ENCODE assay signal across 22 cellular contexts in genomic region chr6:142350309-142350708, GRCh38. TPM values are rescaled to one million over a fixed set of nuclear protein-coding genes. Genes with fewer than 3 reads are reported as not detected.
DNase-seq lines count a peak whose midpoint lies in the region; ATAC-seq, FAIRE-seq and TF ChIP-seq lines count a peak whose summit lies in the region.
"Had no signal": no experiment of that assay in that cellular context is flagged by ENCODE, and none has a peak within 500 bp of the region (broad histone marks: within the 10 kb centered on the region; RNA-seq: fewer than 3 reads in every experiment).

No MANE protein-coding gene starts in this region.

- CTCF ChIA-PET in A549 (lab: Yijun Ruan, JAX): no interaction called here

- DNase-seq in NCI-H526 treated with DMSO at 0.1 percent for 48 hours (lab: John Stamatoyannopoulos, UW) (peak; percentile 27), NCI-H526 (lab: John Stamatoyannopoulos, UW) (no peak), A549 (ENCODE audit: low read depth in 1 of 2, low spot score in 1 of 2) (no peak), LNCaP clone FGC (ENCODE audit: low read depth) (peak; percentile 91), NCI-H1694 (lab: John Stamatoyannopoulos, UW) (no peak), KBM-7 (no peak)
- DNase-seq: ACHN; BE2C; C1 segment of cervical spinal cord; Caco-2; Calu3; CD4-positive, alpha-beta T cell; CD8-positive, alpha-beta T cell; DMS79 treated with DMSO at 0.1 percent for 48 hours; GF-D8 had no signal

- no peak for FAIRE-seq in A549 (lab: Jason Lieb, UNC)
- FAIRE-seq: D721Med, G401.6, GM12891, GM19239 had no signal

- no peak for TF ChIP-seq CTCF in A549 (IDR thresholded peaks at IDR 0.05)
- no peak for TF ChIP-seq CTCF in LNCaP clone FGC (IDR thresholded peaks at IDR 0.05; ENCODE audit: control insufficient read depth, extremely low read depth, insufficient read depth)
- no peak for TF ChIP-seq CTCF in VCaP (conservative IDR thresholded peaks at IDR 0.05)

- H3K4me1 ChIP-seq in A549: peaks cover 47% of the 10 kb centered on the region
- H3K4me1 ChIP-seq: BE2C had no signal

- in situ Hi-C loops in KBM-7 (cut with MboI; ENCODE audit: low pct_unique_long_range_greater_than_20kb, low sequenced_read_pairs): no loop called here

- no peak for TF ChIP-seq POLR2A in A549 (IDR thresholded peaks at IDR 0.05; ENCODE audit: low read length)

- no peak for TF ChIP-seq EP300 in A549 (IDR thresholded peaks at IDR 0.05)

- POLR2A ChIA-PET in A549 (lab: Yijun Ruan, JAX): interaction anchor here (0.6 kb wide), 1 partner anchor 28 kb away, joined by 3 read pairs; no protein-coding TSS in a partner anchor

- H3K4me3 ChIP-seq in A549: no peak overlapping the region
- H3K4me3 ChIP-seq in LNCaP clone FGC (ENCODE audit: low read depth, low read length): no peak overlapping the region
- H3K4me3 ChIP-seq: BLaER1 had no signal

- 89% methylated on average over 1 of the region's 1 CpG for WGBS in A549 (ENCODE audit: missing lambda C conversion rate)

- ATAC-seq in A549: no peak
- ATAC-seq: CD8-positive, alpha-beta T cell had no signal

- no peak for TF ChIP-seq RAD21 in A549 (conservative IDR thresholded peaks at IDR 0.05 in 1 of 2, IDR thresholded peaks at IDR 0.05 in 1 of 2)

- peaks cover 8% of the 10 kb centered on the region; the same call in 1 of the 3 replicates for H3K9me3 ChIP-seq in A549
- H3K9me3 ChIP-seq: BE2C, Caco-2 had no signal

- no peak overlapping the region for H3K4me2 ChIP-seq in A549
- H3K4me2 ChIP-seq: BLaER1 had no signal

- 0 out of 6 replicates have a peak overlapping the region, but pooled peaks have one; percentile 4 to 8 for H3K27ac ChIP-seq in A549
- peak overlapping the region; percentile 66 for H3K27ac ChIP-seq in VCaP
- H3K27ac ChIP-seq: 22Rv1, BLaER1 had no signal

TF ChIP-seq in A549, 52 proteins besides CTCF, POLR2A, EP300 and RAD21:
- TF ChIP-seq, protein P1, sequence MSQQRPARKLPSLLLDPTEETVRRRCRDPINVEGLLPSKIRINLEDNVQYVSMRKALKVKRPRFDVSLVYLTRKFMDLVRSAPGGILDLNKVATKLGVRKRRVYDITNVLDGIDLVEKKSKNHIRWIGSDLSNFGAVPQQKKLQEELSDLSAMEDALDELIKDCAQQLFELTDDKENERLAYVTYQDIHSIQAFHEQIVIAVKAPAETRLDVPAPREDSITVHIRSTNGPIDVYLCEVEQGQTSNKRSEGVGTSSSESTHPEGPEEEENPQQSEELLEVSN (IDR thresholded peaks at IDR 0.05; ENCODE audit: borderline replicate concordance, low read depth): no peak
- no peak for TF ChIP-seq KDM5A (IDR thresholded peaks at IDR 0.05)
- TF ChIP-seq CHD2 (IDR thresholded peaks at IDR 0.05; ENCODE audit: low read length, partially characterized antibody): no peak
- no peak for TF ChIP-seq MAX (IDR thresholded peaks at IDR 0.05)

RNA-seq across cellular contexts. Expression of gene ADGRG6, which starts 48.5 kb away (rescaled TPM):
- polyA plus RNA-seq in A549 (2011; rRNA removed): 176 and 181 TPM in 2 replicates
- polyA plus RNA-seq in A549 (2012; cell fraction: cytosol; rRNA removed): 34.3 and 35.0 TPM in 2 replicates
- polyA plus RNA-seq in A549 (2012; cell fraction: nucleus; rRNA removed): 42.9 and 53.7 TPM in 2 replicates
- 53.9 to 61.1 TPM (median 55.4 TPM) in 3 replicates for polyA plus RNA-seq in A549 (2017; fragmentation: RNase III; extraction: RNeasy Plus Mini Kit Qiagen cat#74134 plus additional on column Dnase treatment)
- 202 and 259 TPM in 2 replicates for polyA minus RNA-seq in A549 (2011; rRNA and poly(A)+ RNA removed)

Comparison
In these comparisons a context has a peak if more than half of its experiments do, and no peak if none do; other contexts are left out.
1. DNase-seq: peak in NCI-H526 treated with DMSO at 0.1 percent for 48 hours (single experiment) and LNCaP clone FGC (single experiment); none in NCI-H526 (0 of 2), A549 (0 of 2), NCI-H1694 (single experiment) and KBM-7 (single experiment).